Comparison of ENCODE assay signal across 31 cellular contexts in genomic region chr7:94643771-94644545, GRCh38. TPM values are rescaled to one million over a fixed set of nuclear protein-coding genes. Genes with fewer than 3 reads are reported as not detected.
DNase-seq lines count a peak whose midpoint lies in the region; ATAC-seq and TF ChIP-seq lines count a peak whose summit lies in the region.
"Had no signal": no experiment of that assay in that cellular context is flagged by ENCODE, and none has a peak within 500 bp of the region (broad histone marks: within the 10 kb centered on the region; RNA-seq: fewer than 3 reads in every experiment).

No MANE protein-coding gene starts in this region.

- H3K27me3 ChIP-seq in breast epithelium (no peaks in the 10 kb centered on the region), RWPE2 (ENCODE audit: insufficient read depth, poor library complexity, severe bottlenecking) (no peaks in the 10 kb centered on the region), smooth muscle cell (ENCODE audit: low read depth) (no peaks in the 10 kb centered on the region)

- H3K4me2 ChIP-seq in smooth muscle cell = no peak overlapping the region

- ATAC-seq in RWPE2 (ENCODE audit: low read depth) = peak; percentile 88
- ATAC-seq in HG03095 (IDR thresholded peaks at IDR 0.05; ENCODE audit: unreplicated experiment) = no peak
- ATAC-seq in GM21786 (IDR thresholded peaks at IDR 0.05; ENCODE audit: unreplicated experiment) = no peak
- ATAC-seq: activated T-cell treated with anti-CD3 and anti-CD28 coated beads, Interleukin-2, amount 50 U/mL, for 4 hours; effector memory CD8-positive, alpha-beta T cell; esophagus mucosa; left colon; stimulated activated naive CD8-positive, alpha-beta T cell treated with anti-CD3 and anti-CD28 coated beads, Interleukin-15, Interleukin-2, amounts not matched to agents 100 U/mL and 50 U/mL, for 24 hours had no signal

- H3K36me3 ChIP-seq in breast epithelium (no peaks in the 10 kb centered on the region), RWPE2 (ENCODE audit: low read depth) (no peaks in the 10 kb centered on the region; the same call in 1 of the 2 replicates), smooth muscle cell (ENCODE audit: low read depth) (no peaks in the 10 kb centered on the region)

- no peak overlapping the region for H3K27ac ChIP-seq in breast epithelium
- peak overlapping the region; percentile 94 for H3K27ac ChIP-seq in RWPE2 (ENCODE audit: poor library complexity, severe bottlenecking)
- peak overlapping the region; percentile 73 for H3K27ac ChIP-seq in smooth muscle cell (ENCODE audit: low read depth)
- H3K27ac ChIP-seq: 22Rv1, HL-60 had no signal

- H3K36me3 Mint-ChIP-seq in MCF 10A (ENCODE audit: insufficient read depth, unreplicated experiment) = peaks cover 6% of the 10 kb centered on the region

- WGBS in smooth muscle cell (ENCODE audit: low lambda C conversion rate) = 84% methylated on average over 3 of the region's 3 CpGs

- no peaks in the 10 kb centered on the region for H3K9me3 ChIP-seq in breast epithelium
- no peaks in the 10 kb centered on the region for H3K9me3 ChIP-seq in RWPE2 (ENCODE audit: severe bottlenecking)
- no peaks in the 10 kb centered on the region for H3K9me3 ChIP-seq in smooth muscle cell (replicated peaks; ENCODE audit: low read depth)
- H3K9me3 ChIP-seq: Caco-2 had no signal

- TF ChIP-seq CTCF in MCF 10A (IDR thresholded peaks at IDR 0.05; ENCODE audit: unreplicated experiment) (no peak), breast epithelium (IDR thresholded peaks at IDR 0.05) (no peak), RWPE2 (IDR thresholded peaks at IDR 0.05; ENCODE audit: poor library complexity, severe bottlenecking) (no peak), fibroblast of mammary gland (conservative IDR thresholded peaks at IDR 0.05; ENCODE audit: control insufficient read depth, insufficient read depth, low read depth, low read length) (no peak), smooth muscle cell (IDR thresholded peaks at IDR 0.05; ENCODE audit: borderline replicate concordance, insufficient read depth, poor library complexity, severe bottlenecking) (no peak)

- H3K9ac ChIP-seq in smooth muscle cell (ENCODE audit: low read depth) = peak overlapping the region; percentile 51

- no peaks in the 10 kb centered on the region for H3K27me3 Mint-ChIP-seq in MCF 10A (ENCODE audit: insufficient read depth, unreplicated experiment)

- BruUV-seq in MCF 10A (replicated peaks; lab: Mats Ljungman, UMichigan) = no TSS peak

- POLR2A ChIA-PET in MCF 10A (lab: Yijun Ruan, JAX) = interaction anchor here (0.6 to 2.4 kb wide), 12 partner anchors 11 to 554 kb away, joined by 3 to 35 read pairs (median 4); partner anchors contain the start of genes CASD1 and SGCE

- H4K20me1 ChIP-seq in smooth muscle cell (ENCODE audit: low read depth) = peaks cover 29% of the 10 kb centered on the region

- TF ChIP-seq POLR2A in breast epithelium (IDR thresholded peaks at IDR 0.05) = no peak

- H3F3A ChIP-seq in smooth muscle cell (ENCODE audit: low read depth) = no peaks in the 10 kb centered on the region

- CTCF ChIA-PET in MCF 10A (lab: Yijun Ruan, JAX) = interaction anchor here (0.7 to 0.8 kb wide), 3 partner anchors 9 to 1044 kb away, joined by 3 read pairs; no protein-coding TSS in a partner anchor

- H3K4me3 ChIP-seq in breast epithelium (no peak overlapping the region), RWPE2 (ENCODE audit: severe bottlenecking) (no peak overlapping the region), fibroblast of mammary gland (ENCODE audit: control insufficient read depth, low read depth, low read length) (no peak overlapping the region), smooth muscle cell (no peak overlapping the region)

- peaks cover 25% of the 10 kb centered on the region for H3K4me1 Mint-ChIP-seq in MCF 10A (ENCODE audit: insufficient read depth, unreplicated experiment)

- H3K9me3 Mint-ChIP-seq in MCF 10A (ENCODE audit: unreplicated experiment) = no peaks in the 10 kb centered on the region
- H3K9me3 Mint-ChIP-seq: activated T-cell treated with anti-CD3 and anti-CD28 coated beads, Interleukin-2, amount 50 U/mL, for 4 hours; effector memory CD8-positive, alpha-beta T cell; nephron had no signal

- intact Hi-C loops in MCF 10A (cut with micrococcal nuclease) (no loop called here), breast epithelium (cut with DNase I; ENCODE audit: low total_unique reads) (loop anchor here (10.0 kb wide), 1 partner anchor 831 kb away; no protein-coding TSS in a partner anchor)

- H3K4me3 Mint-ChIP-seq in MCF 10A (ENCODE audit: unreplicated experiment) = no peak overlapping the region
- H3K4me3 Mint-ChIP-seq: activated T-cell treated with anti-CD3 and anti-CD28 coated beads, Interleukin-2, amount 50 U/mL, for 4 hours; effector memory CD8-positive, alpha-beta T cell; nephron had no signal

- H3K27ac Mint-ChIP-seq in MCF 10A (ENCODE audit: low read depth, unreplicated experiment) = peak overlapping the region; percentile 11
- H3K27ac Mint-ChIP-seq: effector memory CD8-positive, alpha-beta T cell had no signal

- H3K79me2 ChIP-seq in smooth muscle cell (ENCODE audit: low read depth) = peaks cover 56% of the 10 kb centered on the region

- no peak overlapping the region for H2AFZ ChIP-seq in smooth muscle cell (ENCODE audit: low read depth)

- DNase-seq in MCF 10A (ENCODE audit: unreplicated experiment) = peak; percentile 68
- DNase-seq in breast epithelium (ENCODE audit: low spot score in 2 of 2) = no peak
- no peak for DNase-seq in RWPE2 (ENCODE audit: low spot score)
- peak; percentile 34 for DNase-seq in fibroblast of mammary gland (ENCODE audit: low read depth)
- no peak for DNase-seq in smooth muscle cell (lab: John Stamatoyannopoulos, UW; ENCODE audit: unreplicated experiment)
- no peak for DNase-seq in NCI-H187 treated with DMSO at 0.1 percent for 48 hours (lab: John Stamatoyannopoulos, UW)
- DNase-seq: activated CD4-positive, alpha-beta T cell treated with anti-CD3 and anti-CD28 coated beads, Interleukin-2, amount 50 U/mL, for 1 hour; activated CD4-positive, CD25-positive, alpha-beta regulatory T cell; activated gamma-delta T cell treated with Interleukin-2 at 50 U/mL for 16 hours; activated T-cell treated with anti-CD3 and anti-CD28 coated beads, Interleukin-2, amount 50 U/mL, for 4 hours; C1 segment of cervical spinal cord; Caco-2; central memory CD4-positive, alpha-beta T cell; DMS53; effector memory CD8-positive, alpha-beta T cell; foreskin fibroblast; GF-D8; Karpas-422; left colon; NCI-H1436 treated with DMSO at 0.1 percent for 48 hours; retina; RPMI8226; small intestine; stimulated activated CD4-positive, alpha-beta T cell treated with anti-CD3 and anti-CD28 coated beads, Interleukin-2, amount 100 ng/mL, for 24 hours; stimulated activated naive CD8-positive, alpha-beta T cell treated with anti-CD3 and anti-CD28 coated beads, Interleukin-15, Interleukin-2, amounts not matched to agents 100 U/mL and 50 U/mL, for 24 hours had no signal

- no peaks in the 10 kb centered on the region for H3K4me1 ChIP-seq in breast epithelium
- H3K4me1 ChIP-seq in RWPE2 (ENCODE audit: insufficient read depth, poor library complexity, severe bottlenecking) = peaks cover 45% of the 10 kb centered on the region
- no peaks in the 10 kb centered on the region for H3K4me1 ChIP-seq in smooth muscle cell (ENCODE audit: low read depth)
- H3K4me1 ChIP-seq: Caco-2 had no signal

RNA-seq across cellular contexts. Expression of gene SGCE, which starts 12.0 kb away (rescaled TPM):
- total RNA-seq in MCF 10A (2022) (39.4 and 48.9 TPM in 2 replicates), breast epithelium (100 to 1,000 TPM in 1 of 3 donors, 10 to 100 TPM in 2; 90.7 to 107 (median 92.2) TPM), smooth muscle cell (114 and 123 TPM in 2 replicates)
- polyA plus RNA-seq in smooth muscle cell = 87.1 and 96.1 TPM in 2 replicates

Comparison
In these comparisons a context has a peak if more than half of its experiments do, and no peak if none do; other contexts are left out.
1. DNase-seq: peak in MCF 10A (single experiment) and fibroblast of mammary gland (single experiment); none in breast epithelium (0 of 2), RWPE2 (single experiment), smooth muscle cell (single experiment) and NCI-H187 treated with DMSO at 0.1 percent for 48 hours (single experiment).
2. H3K27ac ChIP-seq: peak in RWPE2 (single experiment) and smooth muscle cell (single experiment); none in breast epithelium (0 of 2).